8 cellular contexts compared by ENCODE assay signal in the genomic region with DNA sequence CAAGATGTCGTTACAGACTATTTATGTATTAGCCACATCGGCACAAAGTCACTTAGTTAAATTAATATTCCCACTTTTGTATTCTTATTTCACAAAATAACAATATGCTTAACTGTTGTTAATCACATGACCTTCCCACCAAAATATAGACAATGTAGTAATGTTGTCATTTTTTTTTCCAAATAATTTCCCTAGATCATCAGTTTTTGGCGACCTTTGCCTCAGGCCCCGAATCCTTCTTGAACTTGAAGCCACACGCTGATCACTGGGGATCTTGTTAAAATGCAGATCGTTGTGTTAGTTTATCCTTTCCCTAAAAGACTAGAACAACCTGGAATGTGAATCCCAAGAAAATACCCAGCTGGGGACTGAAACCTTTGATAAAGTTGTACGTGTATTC.
"Had no signal": no experiment of that assay in that cellular context is flagged by ENCODE, and none has a peak within 500 bp of the region (broad histone marks: within the 10 kb centered on the region; RNA-seq: fewer than 3 reads in every experiment).

No MANE protein-coding gene starts in this region.

- FAIRE-seq: G401.6, GM12878, GM12891, GM12892, GM18507, GM19239 had no signal

- H3K4me3 ChIP-seq: GM12878 had no signal

- DNase-seq: GDM1, GF-D8 had no signal

- ATAC-seq: GM12878 had no signal
